ENCODE assay signal across 8 cellular contexts in the genomic region with DNA sequence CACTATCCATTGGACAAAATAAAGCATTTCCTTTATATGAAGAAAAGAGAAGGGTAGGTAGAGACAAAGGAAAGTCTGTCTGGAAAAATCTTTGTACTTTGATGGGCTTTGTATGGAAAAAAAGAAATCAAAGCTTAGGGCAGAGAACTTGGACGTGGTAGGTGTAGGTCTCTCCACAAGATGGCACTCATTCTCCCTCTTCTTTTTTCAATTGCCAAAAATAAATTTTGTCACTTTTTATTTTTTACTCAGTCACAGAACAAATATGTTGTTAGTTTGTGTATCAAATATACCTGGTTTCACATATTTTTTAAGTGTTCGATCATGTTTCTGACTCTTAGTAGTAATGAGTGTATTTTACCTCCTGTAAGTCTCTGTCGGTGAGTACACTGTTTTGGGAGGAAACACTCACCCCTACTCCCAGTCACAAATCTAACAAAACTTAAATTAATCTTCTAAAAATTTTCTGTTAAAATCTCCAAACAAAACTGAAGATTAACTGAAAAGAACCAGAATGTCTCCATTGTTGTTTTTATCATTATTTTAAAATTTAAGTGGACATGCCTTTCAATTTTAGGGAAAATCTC.
DNase-seq lines count a peak whose midpoint lies in the region; ATAC-seq and TF ChIP-seq lines count a peak whose summit lies in the region.

No MANE protein-coding gene starts in this region.

- no peaks in the 10 kb centered on the region for H4K20me1 ChIP-seq in SK-N-SH (ENCODE audit: insufficient read depth)

- POLR2A ChIA-PET in SK-N-SH (lab: Yijun Ruan, JAX) = no interaction called here

- H3K4me3 ChIP-seq in SK-N-SH (ENCODE audit: low read depth in 2 of 2, low read length in 1 of 2) (no peak overlapping the region), lower leg skin (ENCODE audit: low read depth, poor library complexity, severe bottlenecking) (no peak overlapping the region)

- H2AFZ ChIP-seq in SK-N-SH (ENCODE audit: low read depth) = no peak overlapping the region

- no peak for TF ChIP-seq EP300 in SK-N-SH (IDR thresholded peaks at IDR 0.05; ENCODE audit: borderline replicate concordance in 1 of 2, low read depth in 1 of 2, low read length in 1 of 2)

- no peak for TF ChIP-seq POLR2A in lower leg skin (IDR thresholded peaks at IDR 0.05)

- H3K36me3 ChIP-seq in SK-N-SH (replicated peaks in 1 of 2; ENCODE audit: control insufficient read depth in 1 of 2, insufficient read depth in 2 of 2, low read length in 1 of 2) = no peaks in the 10 kb centered on the region

- H3F3A ChIP-seq in SK-N-SH (replicated peaks; ENCODE audit: insufficient read depth) = peaks cover 3% of the 10 kb centered on the region

- no peak overlapping the region for H3K27ac ChIP-seq in SK-N-SH (ENCODE audit: low read depth in 2 of 2, low read length in 1 of 2)

- H3K79me2 ChIP-seq in SK-N-SH (ENCODE audit: insufficient read depth) = no peaks in the 10 kb centered on the region

- peak; percentile 76 for TF ChIP-seq RAD21 in SK-N-SH (IDR thresholded peaks at IDR 0.05; ENCODE audit: low read length)

- TF ChIP-seq CTCF in GM13977 (IDR thresholded peaks at IDR 0.05; ENCODE audit: extremely low read depth, insufficient read depth, missing control alignments) (peak; percentile 46), SK-N-SH (IDR thresholded peaks at IDR 0.05) (peak; percentile 62), lower leg skin (IDR thresholded peaks at IDR 0.05) (no peak)

- no peaks in the 10 kb centered on the region for H3K27me3 ChIP-seq in SK-N-SH (ENCODE audit: insufficient read depth)

- H3K9me2 ChIP-seq in SK-N-SH = no peaks in the 10 kb centered on the region

- H3K9ac ChIP-seq in SK-N-SH = no peak overlapping the region

- CTCF ChIA-PET in SK-N-SH (lab: Yijun Ruan, JAX) = interaction anchor here (0.5 to 2.0 kb wide), 29 partner anchors 10 to 353 kb away, joined by 3 to 61 read pairs (median 4); no protein-coding TSS in a partner anchor

- no peak overlapping the region for H3K4me2 ChIP-seq in SK-N-SH

- WGBS in SK-N-SH (ENCODE audit: low lambda C conversion rate) = 57% methylated on average over 3 of the region's 3 CpGs
- 66 to 75% methylated on average over 3 of the region's 3 CpGs for WGBS in lower leg skin, 2 donors

- intact Hi-C loops in lower leg skin (cut with DNase I; ENCODE audit: low total_unique reads) = no loop called here

- H3K4me1 ChIP-seq in SK-N-SH (ENCODE audit: control insufficient read depth in 1 of 2, insufficient read depth in 2 of 2, low read depth in 1 of 2, low read length in 1 of 2) = no peaks in the 10 kb centered on the region

- ATAC-seq in HG03139 (IDR thresholded peaks at IDR 0.05; ENCODE audit: unreplicated experiment) (no peak), GM18498 (IDR thresholded peaks at IDR 0.05; ENCODE audit: unreplicated experiment) (no peak)

- no peaks in the 10 kb centered on the region for H3K9me3 ChIP-seq in SK-N-SH

- DNase-seq in AG20443 (ENCODE audit: low spot score) (peak; percentile 20), GM13977 (ENCODE audit: low spot score) (no peak), SK-N-SH (peak; percentile 12), inferior parietal cortex (ENCODE audit: extremely low spot score) (peak; percentile 36), lower leg skin (ENCODE audit: low spot score in 2 of 2) (no peak), germinal center (ENCODE audit: low spot score) (no peak)

- in situ Hi-C loops in GM13977 (cut with MboI; ENCODE audit: low pct_unique_long_range_greater_than_20kb, low sequenced_read_pairs, unreplicated experiment) = loop anchor here (25.0 kb wide), 1 partner anchor 326 kb away; no protein-coding TSS in a partner anchor

TF ChIP-seq in SK-N-SH, 30 proteins besides CTCF, POLR2A, EP300 and RAD21:
- TF ChIP-seq, protein P1, sequence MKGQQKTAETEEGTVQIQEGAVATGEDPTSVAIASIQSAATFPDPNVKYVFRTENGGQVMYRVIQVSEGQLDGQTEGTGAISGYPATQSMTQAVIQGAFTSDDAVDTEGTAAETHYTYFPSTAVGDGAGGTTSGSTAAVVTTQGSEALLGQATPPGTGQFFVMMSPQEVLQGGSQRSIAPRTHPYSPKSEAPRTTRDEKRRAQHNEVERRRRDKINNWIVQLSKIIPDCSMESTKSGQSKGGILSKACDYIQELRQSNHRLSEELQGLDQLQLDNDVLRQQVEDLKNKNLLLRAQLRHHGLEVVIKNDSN (IDR thresholded peaks at IDR 0.05; ENCODE audit: borderline replicate concordance, low read depth) = no peak
- TF ChIP-seq SMC3 (IDR thresholded peaks at IDR 0.05; ENCODE audit: low read depth, low read length) = peak; percentile 60
TF ChIP-seq in SK-N-SH: peak in this region for 1.

Comparison
In these comparisons a context has a peak if more than half of its experiments do, and no peak if none do; other contexts are left out.
1. DNase-seq: peak in AG20443 (single experiment), SK-N-SH (single experiment) and inferior parietal cortex (single experiment); none in GM13977 (single experiment), lower leg skin (0 of 2) and germinal center (single experiment).
2. CTCF ChIP-seq: peak in GM13977 (single experiment) and SK-N-SH (single experiment); none in lower leg skin (0 of 3).